In the genomic region with DNA sequence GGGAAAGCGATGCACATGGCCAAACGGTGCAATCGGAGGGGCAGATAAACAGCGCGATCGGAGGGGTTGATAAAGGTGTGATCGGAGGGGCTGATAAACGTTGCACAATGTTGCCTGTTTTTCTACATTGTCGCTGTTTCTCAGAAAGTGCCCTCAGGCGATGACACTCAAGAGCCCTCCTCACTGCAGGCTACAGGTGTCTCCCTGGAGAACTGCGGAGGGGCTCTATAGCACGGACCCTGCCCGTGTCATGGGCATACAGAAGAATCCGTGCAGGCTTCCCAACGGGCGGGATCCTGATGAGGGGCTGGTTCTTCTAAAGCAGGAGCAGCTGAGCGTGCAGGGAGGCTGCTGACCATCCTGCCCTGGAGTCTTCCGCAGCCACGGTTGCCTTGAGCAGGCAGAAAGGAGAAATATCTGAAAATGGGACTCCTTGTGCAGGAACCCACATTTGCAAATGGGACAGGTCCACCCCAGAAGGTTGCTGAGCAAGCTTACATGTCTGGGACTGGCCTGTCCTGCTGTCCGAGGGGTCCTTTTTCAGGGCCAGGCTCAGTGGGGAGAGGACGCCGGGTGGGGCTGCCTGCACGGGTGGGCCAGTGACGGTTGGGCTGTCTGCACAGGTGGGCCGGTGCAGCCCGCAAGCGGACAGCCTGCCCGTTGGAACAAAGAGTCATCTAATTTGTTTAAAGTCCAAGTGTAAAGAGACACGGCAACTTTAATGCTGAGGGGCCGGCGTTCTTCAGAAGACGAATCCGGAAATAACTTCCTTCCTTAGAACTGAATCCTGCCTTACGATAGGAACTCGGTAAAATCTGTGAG, we compare ENCODE assay signal across 1 cellular context.
TF ChIP-seq lines count a peak whose summit lies in the region.

No MANE protein-coding gene starts in this region.

TF ChIP-seq in K562, 482 proteins besides CTCF, POLR2A, EP300 and RAD21:
- no peak for TF ChIP-seq PTTG1 (tag; IDR thresholded peaks at IDR 0.05; ENCODE audit: low read depth)
- no peak for TF ChIP-seq PCBP1 (IDR thresholded peaks at IDR 0.05; ENCODE audit: low read depth, low read length, poor library complexity, severe bottlenecking)
- 0 out of 2 replicates have a peak, but pooled peaks have one; percentile 22 for TF ChIP-seq EZH2 (IDR thresholded peaks at IDR 0.05; ENCODE audit: borderline replicate concordance, low read depth, low read length)
- peak; percentile 54 for TF ChIP-seq CEBPB (tag; IDR thresholded peaks at IDR 0.05)
TF ChIP-seq in K562: peak in this region for 2.
